In the genomic region with DNA sequence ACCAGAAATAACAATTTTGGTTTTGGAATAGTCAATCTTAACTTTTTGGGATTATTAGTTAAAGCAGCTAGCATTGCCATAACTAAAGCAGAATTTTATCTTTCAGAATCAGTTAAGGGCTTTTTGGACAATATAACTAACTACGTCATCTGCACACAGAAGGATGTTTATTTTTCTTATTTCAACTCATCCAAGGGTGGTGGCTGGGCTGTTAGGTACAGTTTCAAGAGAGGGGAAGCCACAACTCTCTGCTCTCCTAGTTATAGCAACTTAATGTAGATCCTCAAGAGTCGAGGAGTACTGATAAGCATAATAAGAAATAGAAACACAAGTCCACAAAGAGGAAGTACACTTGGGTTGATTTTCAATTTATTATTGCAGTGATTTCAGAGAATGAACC, we compare ENCODE assay signal across 1 cellular context.
TF ChIP-seq lines count a peak whose summit lies in the region.

No MANE protein-coding gene starts in this region.

TF ChIP-seq in GM12878, 131 proteins besides CTCF, POLR2A, EP300 and RAD21:
- no peak for TF ChIP-seq TARDBP (IDR thresholded peaks at IDR 0.05; ENCODE audit: borderline replicate concordance)
- TF ChIP-seq, protein P1, sequence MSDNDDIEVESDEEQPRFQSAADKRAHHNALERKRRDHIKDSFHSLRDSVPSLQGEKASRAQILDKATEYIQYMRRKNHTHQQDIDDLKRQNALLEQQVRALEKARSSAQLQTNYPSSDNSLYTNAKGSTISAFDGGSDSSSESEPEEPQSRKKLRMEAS (IDR thresholded peaks at IDR 0.05; ENCODE audit: low read depth, low read length): no peak
- TF ChIP-seq SUPT20H (IDR thresholded peaks at IDR 0.05; ENCODE audit: borderline replicate concordance, control insufficient read depth, low read depth, low read length): no peak
- no peak for TF ChIP-seq YBX1 (IDR thresholded peaks at IDR 0.05)
- no peak for TF ChIP-seq MXI1 (IDR thresholded peaks at IDR 0.05; ENCODE audit: low read depth, low read length)
- TF ChIP-seq NBN (IDR thresholded peaks at IDR 0.05): no peak
- TF ChIP-seq LARP7 (IDR thresholded peaks at IDR 0.05): no peak
- no peak for TF ChIP-seq CEBPB (IDR thresholded peaks at IDR 0.05; ENCODE audit: borderline replicate concordance in 1 of 2, low read depth in 2 of 2, low read length in 2 of 2)
- TF ChIP-seq, protein P2, sequence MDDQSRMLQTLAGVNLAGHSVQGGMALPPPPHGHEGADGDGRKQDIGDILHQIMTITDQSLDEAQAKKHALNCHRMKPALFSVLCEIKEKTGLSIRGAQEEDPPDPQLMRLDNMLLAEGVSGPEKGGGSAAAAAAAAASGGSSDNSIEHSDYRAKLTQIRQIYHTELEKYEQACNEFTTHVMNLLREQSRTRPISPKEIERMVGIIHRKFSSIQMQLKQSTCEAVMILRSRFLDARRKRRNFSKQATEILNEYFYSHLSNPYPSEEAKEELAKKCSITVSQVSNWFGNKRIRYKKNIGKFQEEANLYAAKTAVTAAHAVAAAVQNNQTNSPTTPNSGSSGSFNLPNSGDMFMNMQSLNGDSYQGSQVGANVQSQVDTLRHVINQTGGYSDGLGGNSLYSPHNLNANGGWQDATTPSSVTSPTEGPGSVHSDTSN (IDR thresholded peaks at IDR 0.05; ENCODE audit: insufficient replicate concordance, low read depth, low read length): no peak
- TF ChIP-seq, protein P3, sequence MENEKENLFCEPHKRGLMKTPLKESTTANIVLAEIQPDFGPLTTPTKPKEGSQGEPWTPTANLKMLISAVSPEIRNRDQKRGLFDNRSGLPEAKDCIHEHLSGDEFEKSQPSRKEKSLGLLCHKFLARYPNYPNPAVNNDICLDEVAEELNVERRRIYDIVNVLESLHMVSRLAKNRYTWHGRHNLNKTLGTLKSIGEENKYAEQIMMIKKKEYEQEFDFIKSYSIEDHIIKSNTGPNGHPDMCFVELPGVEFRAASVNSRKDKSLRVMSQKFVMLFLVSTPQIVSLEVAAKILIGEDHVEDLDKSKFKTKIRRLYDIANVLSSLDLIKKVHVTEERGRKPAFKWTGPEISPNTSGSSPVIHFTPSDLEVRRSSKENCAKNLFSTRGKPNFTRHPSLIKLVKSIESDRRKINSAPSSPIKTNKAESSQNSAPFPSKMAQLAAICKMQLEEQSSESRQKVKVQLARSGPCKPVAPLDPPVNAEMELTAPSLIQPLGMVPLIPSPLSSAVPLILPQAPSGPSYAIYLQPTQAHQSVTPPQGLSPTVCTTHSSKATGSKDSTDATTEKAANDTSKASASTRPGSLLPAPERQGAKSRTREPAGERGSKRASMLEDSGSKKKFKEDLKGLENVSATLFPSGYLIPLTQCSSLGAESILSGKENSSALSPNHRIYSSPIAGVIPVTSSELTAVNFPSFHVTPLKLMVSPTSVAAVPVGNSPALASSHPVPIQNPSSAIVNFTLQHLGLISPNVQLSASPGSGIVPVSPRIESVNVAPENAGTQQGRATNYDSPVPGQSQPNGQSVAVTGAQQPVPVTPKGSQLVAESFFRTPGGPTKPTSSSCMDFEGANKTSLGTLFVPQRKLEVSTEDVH (IDR thresholded peaks at IDR 0.05; ENCODE audit: low read depth, partially characterized antibody): no peak
- no peak for TF ChIP-seq ZBED1 (IDR thresholded peaks at IDR 0.05; ENCODE audit: borderline replicate concordance)
- TF ChIP-seq, protein P4, sequence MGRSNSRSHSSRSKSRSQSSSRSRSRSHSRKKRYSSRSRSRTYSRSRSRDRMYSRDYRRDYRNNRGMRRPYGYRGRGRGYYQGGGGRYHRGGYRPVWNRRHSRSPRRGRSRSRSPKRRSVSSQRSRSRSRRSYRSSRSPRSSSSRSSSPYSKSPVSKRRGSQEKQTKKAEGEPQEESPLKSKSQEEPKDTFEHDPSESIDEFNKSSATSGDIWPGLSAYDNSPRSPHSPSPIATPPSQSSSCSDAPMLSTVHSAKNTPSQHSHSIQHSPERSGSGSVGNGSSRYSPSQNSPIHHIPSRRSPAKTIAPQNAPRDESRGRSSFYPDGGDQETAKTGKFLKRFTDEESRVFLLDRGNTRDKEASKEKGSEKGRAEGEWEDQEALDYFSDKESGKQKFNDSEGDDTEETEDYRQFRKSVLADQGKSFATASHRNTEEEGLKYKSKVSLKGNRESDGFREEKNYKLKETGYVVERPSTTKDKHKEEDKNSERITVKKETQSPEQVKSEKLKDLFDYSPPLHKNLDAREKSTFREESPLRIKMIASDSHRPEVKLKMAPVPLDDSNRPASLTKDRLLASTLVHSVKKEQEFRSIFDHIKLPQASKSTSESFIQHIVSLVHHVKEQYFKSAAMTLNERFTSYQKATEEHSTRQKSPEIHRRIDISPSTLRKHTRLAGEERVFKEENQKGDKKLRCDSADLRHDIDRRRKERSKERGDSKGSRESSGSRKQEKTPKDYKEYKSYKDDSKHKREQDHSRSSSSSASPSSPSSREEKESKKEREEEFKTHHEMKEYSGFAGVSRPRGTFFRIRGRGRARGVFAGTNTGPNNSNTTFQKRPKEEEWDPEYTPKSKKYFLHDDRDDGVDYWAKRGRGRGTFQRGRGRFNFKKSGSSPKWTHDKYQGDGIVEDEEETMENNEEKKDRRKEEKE (IDR thresholded peaks at IDR 0.05): no peak
- TF ChIP-seq, protein P5, sequence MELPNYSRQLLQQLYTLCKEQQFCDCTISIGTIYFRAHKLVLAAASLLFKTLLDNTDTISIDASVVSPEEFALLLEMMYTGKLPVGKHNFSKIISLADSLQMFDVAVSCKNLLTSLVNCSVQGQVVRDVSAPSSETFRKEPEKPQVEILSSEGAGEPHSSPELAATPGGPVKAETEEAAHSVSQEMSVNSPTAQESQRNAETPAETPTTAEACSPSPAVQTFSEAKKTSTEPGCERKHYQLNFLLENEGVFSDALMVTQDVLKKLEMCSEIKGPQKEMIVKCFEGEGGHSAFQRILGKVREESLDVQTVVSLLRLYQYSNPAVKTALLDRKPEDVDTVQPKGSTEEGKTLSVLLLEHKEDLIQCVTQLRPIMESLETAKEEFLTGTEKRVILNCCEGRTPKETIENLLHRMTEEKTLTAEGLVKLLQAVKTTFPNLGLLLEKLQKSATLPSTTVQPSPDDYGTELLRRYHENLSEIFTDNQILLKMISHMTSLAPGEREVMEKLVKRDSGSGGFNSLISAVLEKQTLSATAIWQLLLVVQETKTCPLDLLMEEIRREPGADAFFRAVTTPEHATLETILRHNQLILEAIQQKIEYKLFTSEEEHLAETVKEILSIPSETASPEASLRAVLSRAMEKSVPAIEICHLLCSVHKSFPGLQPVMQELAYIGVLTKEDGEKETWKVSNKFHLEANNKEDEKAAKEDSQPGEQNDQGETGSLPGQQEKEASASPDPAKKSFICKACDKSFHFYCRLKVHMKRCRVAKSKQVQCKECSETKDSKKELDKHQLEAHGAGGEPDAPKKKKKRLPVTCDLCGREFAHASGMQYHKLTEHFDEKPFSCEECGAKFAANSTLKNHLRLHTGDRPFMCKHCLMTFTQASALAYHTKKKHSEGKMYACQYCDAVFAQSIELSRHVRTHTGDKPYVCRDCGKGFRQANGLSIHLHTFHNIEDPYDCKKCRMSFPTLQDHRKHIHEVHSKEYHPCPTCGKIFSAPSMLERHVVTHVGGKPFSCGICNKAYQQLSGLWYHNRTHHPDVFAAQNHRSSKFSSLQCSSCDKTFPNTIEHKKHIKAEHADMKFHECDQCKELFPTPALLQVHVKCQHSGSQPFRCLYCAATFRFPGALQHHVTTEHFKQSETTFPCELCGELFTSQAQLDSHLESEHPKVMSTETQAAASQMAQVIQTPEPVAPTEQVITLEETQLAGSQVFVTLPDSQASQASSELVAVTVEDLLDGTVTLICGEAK (IDR thresholded peaks at IDR 0.05; ENCODE audit: borderline replicate concordance): no peak
- no peak for TF ChIP-seq ZNF217 (IDR thresholded peaks at IDR 0.05)
TF ChIP-seq in GM12878: peak in this region for 0.
